9 cellular contexts compared by ENCODE assay signal in genomic region chr1:2232255-2232915, GRCh38. TPM values are rescaled to one million over a fixed set of nuclear protein-coding genes. Genes with fewer than 3 reads are reported as not detected.
DNase-seq lines count a peak whose midpoint lies in the region; ATAC-seq and TF ChIP-seq lines count a peak whose summit lies in the region.
"Had no signal": no experiment of that assay in that cellular context is flagged by ENCODE, and none has a peak within 500 bp of the region (broad histone marks: within the 10 kb centered on the region; RNA-seq: fewer than 3 reads in every experiment).

No MANE protein-coding gene starts in this region.

- peaks cover 83% of the 10 kb centered on the region for H4K20me1 ChIP-seq in PC-3 (ENCODE audit: low read length)
- H4K20me1 ChIP-seq in neural cell (ENCODE audit: insufficient read depth), result peaks cover 69% of the 10 kb centered on the region

- H3K27ac ChIP-seq in ACC112 (ENCODE audit: low read depth, low read length) (peak overlapping the region; percentile 19; the same call in 1 of the 2 replicates), PC-3 (ENCODE audit: low read length) (no peak overlapping the region), endodermal cell (ENCODE audit: low read depth, low read length) (no peak overlapping the region), neural cell (ENCODE audit: low read length) (no peak overlapping the region)

- H3K79me2 ChIP-seq in ACC112 (ENCODE audit: control insufficient read depth, insufficient read depth, low read length, unreplicated experiment), result peaks cover 82% of the 10 kb centered on the region
- H3K79me2 ChIP-seq in PC-3 (ENCODE audit: low read length), result peaks cover 88% of the 10 kb centered on the region
- peaks cover 79% of the 10 kb centered on the region for H3K79me2 ChIP-seq in neural cell (replicated peaks; ENCODE audit: insufficient read depth, low read length)

- no peak for TF ChIP-seq EP300 in neural cell (conservative IDR thresholded peaks at IDR 0.05; ENCODE audit: poor library complexity, severe bottlenecking)

- no peaks in the 10 kb centered on the region for H3K36me3 ChIP-seq in ACC112 (ENCODE audit: insufficient read depth, low read length)
- H3K36me3 ChIP-seq in PC-3 (ENCODE audit: low read depth, low read length), result no peaks in the 10 kb centered on the region
- peaks cover 4% of the 10 kb centered on the region for H3K36me3 ChIP-seq in endodermal cell (ENCODE audit: control insufficient read depth, insufficient read depth, low read length)
- H3K36me3 ChIP-seq in neural cell (ENCODE audit: insufficient read depth, low read length), result no peaks in the 10 kb centered on the region

- CTCF ChIA-PET in PC-3 (lab: Charles Lee), result interaction anchor here (0.7 to 1.2 kb wide), 2 partner anchors 37 to 149 kb away, joined by 4 to 6 read pairs; partner anchors contain the start of gene FAAP20

- H3K27ac Mint-ChIP-seq in endodermal cell, result no peak overlapping the region

- H3K4me1 Mint-ChIP-seq in endodermal cell, result peaks cover 45% of the 10 kb centered on the region

- intact Hi-C loops in PC-3 (cut with micrococcal nuclease), result loop anchor here (5.0 kb wide), 1 partner anchor 35 kb away; no protein-coding TSS in a partner anchor

- peaks cover 39% of the 10 kb centered on the region for H3K4me1 ChIP-seq in ACC112 (ENCODE audit: control insufficient read depth, insufficient read depth, low read length, unreplicated experiment)
- H3K4me1 ChIP-seq in PC-3 (ENCODE audit: insufficient read depth, low read length), result peaks cover 32% of the 10 kb centered on the region
- H3K4me1 ChIP-seq in endodermal cell (ENCODE audit: control insufficient read depth, insufficient read depth, low read length), result peaks cover 9% of the 10 kb centered on the region

- no peak for TF ChIP-seq RAD21 in neural cell (conservative IDR thresholded peaks at IDR 0.05)

- no peaks in the 10 kb centered on the region for H3K27me3 Mint-ChIP-seq in endodermal cell (ENCODE audit: insufficient read depth)

- no peaks in the 10 kb centered on the region for H3F3A ChIP-seq in PC-3 (ENCODE audit: low read length, unreplicated experiment)
- no peaks in the 10 kb centered on the region for H3F3A ChIP-seq in neural cell (ENCODE audit: insufficient read depth, low read length, poor library complexity, severe bottlenecking)

- no peak for ATAC-seq in PC-3
- no peak for ATAC-seq in HG03432 (IDR thresholded peaks at IDR 0.05; ENCODE audit: unreplicated experiment)

- H3K9me3 Mint-ChIP-seq in endodermal cell, result no peaks in the 10 kb centered on the region

- H3K4me3 Mint-ChIP-seq in endodermal cell, result peak overlapping the region; percentile 93

- WGBS in endodermal cell (ENCODE audit: insufficient coverage in 1 of 2, insufficient read length in 1 of 2), 2 experiments, result 85 to 89% methylated on average over 10 to 17 of the region's 17 CpGs

- POLR2A ChIA-PET in PC-3 (lab: Charles Lee; ENCODE audit: unreplicated experiment), result interaction anchor here (0.5 to 1.5 kb wide), 2 partner anchors 33 to 294 kb away, joined by 6 to 11 read pairs; partner anchors contain the start of gene PANK4

- H3K36me3 Mint-ChIP-seq in endodermal cell (ENCODE audit: low read depth), result peaks cover 8% of the 10 kb centered on the region

- no peaks in the 10 kb centered on the region for H3K9me3 ChIP-seq in PC-3 (ENCODE audit: low read length)
- no peaks in the 10 kb centered on the region for H3K9me3 ChIP-seq in endodermal cell (ENCODE audit: control insufficient read depth, low read length)
- H3K9me3 ChIP-seq in neural cell (ENCODE audit: low read length), result no peaks in the 10 kb centered on the region

- H3K4me3 ChIP-seq in ACC112 (ENCODE audit: low read depth, low read length) (peak overlapping the region; percentile 93), PC-3 (ENCODE audit: low read length) (peak overlapping the region; percentile 80), endodermal cell (ENCODE audit: low read length) (peak overlapping the region; percentile 43), neural cell (ENCODE audit: low read length) (peak overlapping the region; percentile 98)

- no peak for TF ChIP-seq CTCF in PC-3 (conservative IDR thresholded peaks at IDR 0.05; ENCODE audit: low read depth, low read length)
- TF ChIP-seq CTCF in endodermal cell (conservative IDR thresholded peaks at IDR 0.05), result no peak
- no peak for TF ChIP-seq CTCF in neural cell (IDR thresholded peaks at IDR 0.05; ENCODE audit: poor library complexity, severe bottlenecking)

- H3K4me2 ChIP-seq in PC-3 (ENCODE audit: low read length) (peak overlapping the region; percentile 96), neural cell (ENCODE audit: low read length) (peak overlapping the region; percentile 81)

- H3K27me3 ChIP-seq in ACC112 (ENCODE audit: insufficient read depth, low read length) (no peaks in the 10 kb centered on the region), PC-3 (ENCODE audit: low read length) (no peaks in the 10 kb centered on the region), endodermal cell (ENCODE audit: control insufficient read depth, insufficient read depth, low read length, poor library complexity, severe bottlenecking) (no peaks in the 10 kb centered on the region), neural cell (ENCODE audit: insufficient read depth, low read depth, low read length) (no peaks in the 10 kb centered on the region)

- H3K9me2 ChIP-seq in PC-3 (replicated peaks; ENCODE audit: low read length), result no peaks in the 10 kb centered on the region
- H3K9me2 ChIP-seq in neural cell (ENCODE audit: insufficient read depth, low read length), result no peaks in the 10 kb centered on the region

- BruUV-seq in PC-3 (replicated peaks; lab: Mats Ljungman, UMichigan), result no TSS peak

- H2AFZ ChIP-seq in ACC112 (ENCODE audit: low read length, unreplicated experiment), result no peak overlapping the region
- no peak overlapping the region for H2AFZ ChIP-seq in PC-3 (ENCODE audit: low read length)
- H2AFZ ChIP-seq in neural cell (ENCODE audit: low read depth, low read length), result no peak overlapping the region

- no peak for DNase-seq in PC-3
- DNase-seq in endodermal cell, result no peak
- no peak for DNase-seq in mucosa of gallbladder (ENCODE audit: low spot score)
- DNase-seq in effector CD4-positive, alpha-beta T cell, result no peak
- DNase-seq in activated CD4-positive, CD25-positive, alpha-beta regulatory T cell treated with anti-CD3 and anti-CD28 coated beads, Interleukin-2, amount 50 U/mL, for 72 hours, result no peak
- DNase-seq: GDM1 had no signal

- H3K9ac ChIP-seq in PC-3 (ENCODE audit: low read length), result no peak overlapping the region
- no peak overlapping the region for H3K9ac ChIP-seq in endodermal cell (ENCODE audit: extremely low read depth, low read length, poor library complexity, severe bottlenecking)
- peak overlapping the region; percentile 39 for H3K9ac ChIP-seq in neural cell (ENCODE audit: low read length)

TF ChIP-seq in neural cell, 6 proteins besides CTCF, POLR2A, EP300 and RAD21:
- TF ChIP-seq SMC3 (conservative IDR thresholded peaks at IDR 0.05; ENCODE audit: poor library complexity), result no peak

RNA-seq across cellular contexts. Expression of gene SKI, which starts 4.3 kb away (rescaled TPM):
- total RNA-seq in PC-3 (2014; rRNA removed) (28.3 and 61.7 TPM in 2 replicates), endodermal cell (10 to 100 TPM; 65.4 to 79.2 TPM), mucosa of gallbladder (78.9 TPM)
- polyA plus RNA-seq in endodermal cell (2013, experiment 1 of 2), result 39.9 TPM
- 37.7 TPM for polyA plus RNA-seq in endodermal cell (2013, experiment 2 of 2)
- 4.1 and 4.9 TPM in 2 replicates for polyA plus RNA-seq in neural cell
- polyA minus RNA-seq in neural cell, result 23.9 and 25.1 TPM in 2 replicates

RNA-seq across cellular contexts. Expression of gene FAAP20, which starts 37.8 kb away (rescaled TPM):
- total RNA-seq in PC-3 (2014; rRNA removed) (114 and 148 TPM in 2 replicates), endodermal cell (100 to 1,000 TPM; 126 to 154 TPM), mucosa of gallbladder (74.2 TPM)
- polyA plus RNA-seq in endodermal cell (2013, experiment 1 of 2), result 91.8 TPM
- 88.9 TPM for polyA plus RNA-seq in endodermal cell (2013, experiment 2 of 2)
- polyA plus RNA-seq in neural cell, result 45.3 and 53.0 TPM in 2 replicates
- 25.4 and 35.3 TPM in 2 replicates for polyA minus RNA-seq in neural cell

Comparison
In these comparisons a context has a peak if more than half of its experiments do, and no peak if none do; other contexts are left out.
1. H3K4me3 ChIP-seq: peak in every context shown above with its lines; median percentile 98 in neural cell; 93 in ACC112; 80 in PC-3; 43 in endodermal cell.